In the genomic region with DNA sequence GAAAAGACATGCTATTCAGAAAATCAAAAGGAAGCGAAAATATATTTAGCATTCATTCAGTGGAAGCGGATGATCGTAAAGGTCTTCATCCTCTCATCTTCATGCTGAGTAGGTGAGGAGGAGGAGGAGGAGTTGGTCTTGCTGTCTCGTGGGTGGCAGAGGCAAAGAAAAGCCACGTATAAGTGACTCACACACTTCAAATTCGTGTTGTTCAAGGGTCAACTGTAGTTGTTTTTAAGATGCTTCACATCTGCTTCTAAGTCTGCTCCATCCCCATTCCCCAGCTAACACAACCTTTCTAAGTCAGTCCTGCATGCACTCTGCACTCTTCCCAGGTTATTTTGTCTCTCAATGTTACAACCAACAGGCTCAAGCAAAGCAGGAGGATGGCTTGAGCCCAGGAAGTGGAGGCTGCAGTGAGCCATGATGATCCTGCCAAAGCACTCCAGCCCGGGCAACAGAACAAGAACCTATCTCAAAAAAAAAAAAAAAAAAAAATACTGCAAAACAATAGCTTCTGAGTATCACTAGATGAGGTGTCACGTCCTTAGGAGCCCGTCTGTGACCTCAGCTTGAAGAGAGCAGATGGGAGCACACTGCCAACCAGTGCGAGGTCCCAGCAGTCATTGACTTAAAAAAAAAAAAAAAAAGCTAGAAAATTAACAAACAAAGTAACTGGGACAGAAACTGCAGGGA, we compare ENCODE assay signal across 1 cellular context.
TF ChIP-seq lines count a peak whose summit lies in the region.

No MANE protein-coding gene starts in this region.

TF ChIP-seq in GM23338, 12 proteins besides CTCF, POLR2A, EP300 and RAD21 (continued from another document):
- TF ChIP-seq ZNF462 (CRISPR knock-in tag; IDR thresholded peaks at IDR 0.05) (no peak), REST (IDR thresholded peaks at IDR 0.05; ENCODE audit: unreplicated experiment) (no peak), CREB1 (CRISPR knock-in tag; IDR thresholded peaks at IDR 0.05; ENCODE audit: low read depth) (no peak), ZNF331 (CRISPR knock-in tag; IDR thresholded peaks at IDR 0.05; ENCODE audit: low read depth) (no peak), ZNF114 (CRISPR knock-in tag; IDR thresholded peaks at IDR 0.05) (no peak), STAT1 (IDR thresholded peaks at IDR 0.05; ENCODE audit: unreplicated experiment) (no peak), NANOG (IDR thresholded peaks at IDR 0.05; ENCODE audit: borderline replicate concordance) (no peak), EZH2 (IDR thresholded peaks at IDR 0.05; ENCODE audit: low read depth, unreplicated experiment) (no peak), POLR2AphosphoS5 (IDR thresholded peaks at IDR 0.05; ENCODE audit: low read depth) (no peak), JUNB (IDR thresholded peaks at IDR 0.05; ENCODE audit: unreplicated experiment) (no peak), ETS1 (IDR thresholded peaks at IDR 0.05) (no peak)
